In genomic region chr20:55678126-55678525, GRCh38 we compare ENCODE assay signal across 1 cellular context.
TF ChIP-seq lines count a peak whose summit lies in the region.

No MANE protein-coding gene starts in this region.

TF ChIP-seq in HepG2, 621 proteins besides CTCF, POLR2A, EP300 and RAD21 (continued from another document and continues in another):
- TF ChIP-seq ZNF646 (CRISPR knock-in tag; IDR thresholded peaks at IDR 0.05) (peak; percentile 64; the same call in 1 of the 2 replicates), CBX1 (IDR thresholded peaks at IDR 0.05; ENCODE audit: low read depth) (no peak), HNF1B (CRISPR knock-in tag; IDR thresholded peaks at IDR 0.05) (peak; percentile 68; the same call in 1 of the 2 replicates), ZNF256 (CRISPR knock-in tag; conservative IDR thresholded peaks at IDR 0.05) (no peak), ZNF510 (CRISPR knock-in tag; IDR thresholded peaks at IDR 0.05; ENCODE audit: low read depth) (no peak), ZNF629 (CRISPR knock-in tag; conservative IDR thresholded peaks at IDR 0.05) (no peak), NCOA5 (CRISPR knock-in tag; IDR thresholded peaks at IDR 0.05) (no peak), TOE1 (CRISPR knock-in tag; IDR thresholded peaks at IDR 0.05) (no peak), ZBTB1 (CRISPR knock-in tag; IDR thresholded peaks at IDR 0.05; ENCODE audit: borderline replicate concordance) (no peak), ZNF790 (CRISPR knock-in tag; IDR thresholded peaks at IDR 0.05; ENCODE audit: borderline replicate concordance) (no peak), ZNF816 (CRISPR knock-in tag; IDR thresholded peaks at IDR 0.05; ENCODE audit: borderline replicate concordance) (no peak), MIXL1 (CRISPR knock-in tag; IDR thresholded peaks at IDR 0.05) (peak; percentile 31; the same call in 1 of the 2 replicates), ZNF7 (CRISPR knock-in tag; IDR thresholded peaks at IDR 0.05) (no peak), MBNL3 (CRISPR knock-in tag; conservative IDR thresholded peaks at IDR 0.05) (no peak), CCAR2 (optimal IDR thresholded peaks at IDR 0.05; ENCODE audit: low read depth, low read length) (no peak), SAP130 (CRISPR knock-in tag; IDR thresholded peaks at IDR 0.05; ENCODE audit: low read depth) (no peak), HNF4A (CRISPR knock-in tag; IDR thresholded peaks at IDR 0.05) (peak; percentile 29; the same call in 1 of the 2 replicates), FOXK2 (IDR thresholded peaks at IDR 0.05) (no peak), NFKBIZ (CRISPR knock-in tag; IDR thresholded peaks at IDR 0.05) (no peak), SOX6 (IDR thresholded peaks at IDR 0.05) (no peak), SOX6 (CRISPR knock-in tag; IDR thresholded peaks at IDR 0.05) (peak; percentile 43; the same call in 1 of the 2 replicates), ZNF281 (CRISPR knock-in tag; IDR thresholded peaks at IDR 0.05; ENCODE audit: borderline replicate concordance) (0 out of 2 replicates have a peak, but pooled peaks have one; percentile 56), NCOR1 (IDR thresholded peaks at IDR 0.05; ENCODE audit: borderline replicate concordance, low read length) (no peak)
- TF ChIP-seq, protein P1, sequence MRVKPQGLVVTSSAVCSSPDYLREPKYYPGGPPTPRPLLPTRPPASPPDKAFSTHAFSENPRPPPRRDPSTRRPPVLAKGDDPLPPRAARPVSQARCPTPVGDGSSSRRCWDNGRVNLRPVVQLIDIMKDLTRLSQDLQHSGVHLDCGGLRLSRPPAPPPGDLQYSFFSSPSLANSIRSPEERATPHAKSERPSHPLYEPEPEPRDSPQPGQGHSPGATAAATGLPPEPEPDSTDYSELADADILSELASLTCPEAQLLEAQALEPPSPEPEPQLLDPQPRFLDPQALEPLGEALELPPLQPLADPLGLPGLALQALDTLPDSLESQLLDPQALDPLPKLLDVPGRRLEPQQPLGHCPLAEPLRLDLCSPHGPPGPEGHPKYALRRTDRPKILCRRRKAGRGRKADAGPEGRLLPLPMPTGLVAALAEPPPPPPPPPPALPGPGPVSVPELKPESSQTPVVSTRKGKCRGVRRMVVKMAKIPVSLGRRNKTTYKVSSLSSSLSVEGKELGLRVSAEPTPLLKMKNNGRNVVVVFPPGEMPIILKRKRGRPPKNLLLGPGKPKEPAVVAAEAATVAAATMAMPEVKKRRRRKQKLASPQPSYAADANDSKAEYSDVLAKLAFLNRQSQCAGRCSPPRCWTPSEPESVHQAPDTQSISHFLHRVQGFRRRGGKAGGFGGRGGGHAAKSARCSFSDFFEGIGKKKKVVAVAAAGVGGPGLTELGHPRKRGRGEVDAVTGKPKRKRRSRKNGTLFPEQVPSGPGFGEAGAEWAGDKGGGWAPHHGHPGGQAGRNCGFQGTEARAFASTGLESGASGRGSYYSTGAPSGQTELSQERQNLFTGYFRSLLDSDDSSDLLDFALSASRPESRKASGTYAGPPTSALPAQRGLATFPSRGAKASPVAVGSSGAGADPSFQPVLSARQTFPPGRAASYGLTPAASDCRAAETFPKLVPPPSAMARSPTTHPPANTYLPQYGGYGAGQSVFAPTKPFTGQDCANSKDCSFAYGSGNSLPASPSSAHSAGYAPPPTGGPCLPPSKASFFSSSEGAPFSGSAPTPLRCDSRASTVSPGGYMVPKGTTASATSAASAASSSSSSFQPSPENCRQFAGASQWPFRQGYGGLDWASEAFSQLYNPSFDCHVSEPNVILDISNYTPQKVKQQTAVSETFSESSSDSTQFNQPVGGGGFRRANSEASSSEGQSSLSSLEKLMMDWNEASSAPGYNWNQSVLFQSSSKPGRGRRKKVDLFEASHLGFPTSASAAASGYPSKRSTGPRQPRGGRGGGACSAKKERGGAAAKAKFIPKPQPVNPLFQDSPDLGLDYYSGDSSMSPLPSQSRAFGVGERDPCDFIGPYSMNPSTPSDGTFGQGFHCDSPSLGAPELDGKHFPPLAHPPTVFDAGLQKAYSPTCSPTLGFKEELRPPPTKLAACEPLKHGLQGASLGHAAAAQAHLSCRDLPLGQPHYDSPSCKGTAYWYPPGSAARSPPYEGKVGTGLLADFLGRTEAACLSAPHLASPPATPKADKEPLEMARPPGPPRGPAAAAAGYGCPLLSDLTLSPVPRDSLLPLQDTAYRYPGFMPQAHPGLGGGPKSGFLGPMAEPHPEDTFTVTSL (CRISPR knock-in tag; IDR thresholded peaks at IDR 0.05; ENCODE audit: borderline replicate concordance), result peak; percentile 19; the same call in 1 of the 2 replicates
- TF ChIP-seq, protein P2, sequence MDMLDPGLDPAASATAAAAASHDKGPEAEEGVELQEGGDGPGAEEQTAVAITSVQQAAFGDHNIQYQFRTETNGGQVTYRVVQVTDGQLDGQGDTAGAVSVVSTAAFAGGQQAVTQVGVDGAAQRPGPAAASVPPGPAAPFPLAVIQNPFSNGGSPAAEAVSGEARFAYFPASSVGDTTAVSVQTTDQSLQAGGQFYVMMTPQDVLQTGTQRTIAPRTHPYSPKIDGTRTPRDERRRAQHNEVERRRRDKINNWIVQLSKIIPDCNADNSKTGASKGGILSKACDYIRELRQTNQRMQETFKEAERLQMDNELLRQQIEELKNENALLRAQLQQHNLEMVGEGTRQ (IDR thresholded peaks at IDR 0.05; ENCODE audit: low read depth, low read length), result no peak
- TF ChIP-seq, protein P2 (CRISPR knock-in tag; IDR thresholded peaks at IDR 0.05; ENCODE audit: borderline replicate concordance), result no peak
- TF ChIP-seq, protein P3, sequence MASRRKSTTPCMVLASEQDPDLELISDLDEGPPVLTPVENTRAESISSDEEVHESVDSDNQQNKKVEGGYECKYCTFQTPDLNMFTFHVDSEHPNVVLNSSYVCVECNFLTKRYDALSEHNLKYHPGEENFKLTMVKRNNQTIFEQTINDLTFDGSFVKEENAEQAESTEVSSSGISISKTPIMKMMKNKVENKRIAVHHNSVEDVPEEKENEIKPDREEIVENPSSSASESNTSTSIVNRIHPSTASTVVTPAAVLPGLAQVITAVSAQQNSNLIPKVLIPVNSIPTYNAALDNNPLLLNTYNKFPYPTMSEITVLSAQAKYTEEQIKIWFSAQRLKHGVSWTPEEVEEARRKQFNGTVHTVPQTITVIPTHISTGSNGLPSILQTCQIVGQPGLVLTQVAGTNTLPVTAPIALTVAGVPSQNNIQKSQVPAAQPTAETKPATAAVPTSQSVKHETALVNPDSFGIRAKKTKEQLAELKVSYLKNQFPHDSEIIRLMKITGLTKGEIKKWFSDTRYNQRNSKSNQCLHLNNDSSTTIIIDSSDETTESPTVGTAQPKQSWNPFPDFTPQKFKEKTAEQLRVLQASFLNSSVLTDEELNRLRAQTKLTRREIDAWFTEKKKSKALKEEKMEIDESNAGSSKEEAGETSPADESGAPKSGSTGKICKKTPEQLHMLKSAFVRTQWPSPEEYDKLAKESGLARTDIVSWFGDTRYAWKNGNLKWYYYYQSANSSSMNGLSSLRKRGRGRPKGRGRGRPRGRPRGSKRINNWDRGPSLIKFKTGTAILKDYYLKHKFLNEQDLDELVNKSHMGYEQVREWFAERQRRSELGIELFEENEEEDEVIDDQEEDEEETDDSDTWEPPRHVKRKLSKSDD (CRISPR knock-in tag; IDR thresholded peaks at IDR 0.05; ENCODE audit: low read depth), result no peak
- TF ChIP-seq, protein P4, sequence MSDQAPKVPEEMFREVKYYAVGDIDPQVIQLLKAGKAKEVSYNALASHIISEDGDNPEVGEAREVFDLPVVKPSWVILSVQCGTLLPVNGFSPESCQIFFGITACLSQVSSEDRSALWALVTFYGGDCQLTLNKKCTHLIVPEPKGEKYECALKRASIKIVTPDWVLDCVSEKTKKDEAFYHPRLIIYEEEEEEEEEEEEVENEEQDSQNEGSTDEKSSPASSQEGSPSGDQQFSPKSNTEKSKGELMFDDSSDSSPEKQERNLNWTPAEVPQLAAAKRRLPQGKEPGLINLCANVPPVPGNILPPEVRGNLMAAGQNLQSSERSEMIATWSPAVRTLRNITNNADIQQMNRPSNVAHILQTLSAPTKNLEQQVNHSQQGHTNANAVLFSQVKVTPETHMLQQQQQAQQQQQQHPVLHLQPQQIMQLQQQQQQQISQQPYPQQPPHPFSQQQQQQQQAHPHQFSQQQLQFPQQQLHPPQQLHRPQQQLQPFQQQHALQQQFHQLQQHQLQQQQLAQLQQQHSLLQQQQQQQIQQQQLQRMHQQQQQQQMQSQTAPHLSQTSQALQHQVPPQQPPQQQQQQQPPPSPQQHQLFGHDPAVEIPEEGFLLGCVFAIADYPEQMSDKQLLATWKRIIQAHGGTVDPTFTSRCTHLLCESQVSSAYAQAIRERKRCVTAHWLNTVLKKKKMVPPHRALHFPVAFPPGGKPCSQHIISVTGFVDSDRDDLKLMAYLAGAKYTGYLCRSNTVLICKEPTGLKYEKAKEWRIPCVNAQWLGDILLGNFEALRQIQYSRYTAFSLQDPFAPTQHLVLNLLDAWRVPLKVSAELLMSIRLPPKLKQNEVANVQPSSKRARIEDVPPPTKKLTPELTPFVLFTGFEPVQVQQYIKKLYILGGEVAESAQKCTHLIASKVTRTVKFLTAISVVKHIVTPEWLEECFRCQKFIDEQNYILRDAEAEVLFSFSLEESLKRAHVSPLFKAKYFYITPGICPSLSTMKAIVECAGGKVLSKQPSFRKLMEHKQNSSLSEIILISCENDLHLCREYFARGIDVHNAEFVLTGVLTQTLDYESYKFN (CRISPR knock-in tag; conservative IDR thresholded peaks at IDR 0.05), result peak; percentile 42; the same call in 1 of the 2 replicates
